ENCODE assay signal across 8 cellular contexts in genomic region chr2:205024822-205025518, GRCh38.
DNase-seq lines count a peak whose midpoint lies in the region; ATAC-seq and TF ChIP-seq lines count a peak whose summit lies in the region.

No MANE protein-coding gene starts in this region.

- peak; percentile 52 for DNase-seq in activated CD8-positive, alpha-beta memory T cell treated with anti-CD3 and anti-CD28 coated beads, Interleukin-2, amount 50 U/mL, for 48 hours
- no peak for DNase-seq in activated CD8-positive, alpha-beta memory T cell treated with anti-CD3 and anti-CD28 coated beads for 24 hours
- peak; percentile 54 for DNase-seq in activated CD4-positive, alpha-beta memory T cell treated with anti-CD3 and anti-CD28 coated beads, Interleukin-2, amount 10 ng/mL, durations not matched to agents 7 days and 5 days
- DNase-seq in foreskin fibroblast = peak; percentile 96
- DNase-seq in renal cortical epithelial cell (ENCODE audit: low read depth) = peak; percentile 98
- no peak for DNase-seq in progenitor cell of endocrine pancreas (ENCODE audit: low spot score, unreplicated experiment)

- ATAC-seq in HG02763 (IDR thresholded peaks at IDR 0.05; ENCODE audit: unreplicated experiment) (no peak), HG02642 (IDR thresholded peaks at IDR 0.05; ENCODE audit: poor library complexity, unreplicated experiment) (no peak)

- peaks cover 3% of the 10 kb centered on the region for H3K36me3 Mint-ChIP-seq in activated CD4-positive, alpha-beta memory T cell treated with anti-CD3 and anti-CD28 coated beads, Interleukin-2, amount 10 ng/mL, durations not matched to agents 7 days and 5 days (ENCODE audit: low read depth)
- peaks cover 4% of the 10 kb centered on the region for H3K36me3 Mint-ChIP-seq in progenitor cell of endocrine pancreas (ENCODE audit: insufficient read depth)

- H3K27me3 Mint-ChIP-seq in activated CD4-positive, alpha-beta memory T cell treated with anti-CD3 and anti-CD28 coated beads, Interleukin-2, amount 10 ng/mL, durations not matched to agents 7 days and 5 days = no peaks in the 10 kb centered on the region
- H3K27me3 Mint-ChIP-seq in progenitor cell of endocrine pancreas = peaks cover 3% of the 10 kb centered on the region

- H3K4me3 Mint-ChIP-seq in activated CD4-positive, alpha-beta memory T cell treated with anti-CD3 and anti-CD28 coated beads, Interleukin-2, amount 10 ng/mL, durations not matched to agents 7 days and 5 days = no peak overlapping the region
- H3K4me3 Mint-ChIP-seq in progenitor cell of endocrine pancreas (ENCODE audit: low read depth) = no peak overlapping the region

- H3K9me3 Mint-ChIP-seq in activated CD4-positive, alpha-beta memory T cell treated with anti-CD3 and anti-CD28 coated beads, Interleukin-2, amount 10 ng/mL, durations not matched to agents 7 days and 5 days = peaks cover 2% of the 10 kb centered on the region
- H3K9me3 Mint-ChIP-seq in progenitor cell of endocrine pancreas (ENCODE audit: low read depth) = peaks cover 3% of the 10 kb centered on the region

- TF ChIP-seq CTCF in foreskin fibroblast (IDR thresholded peaks at IDR 0.05; ENCODE audit: low read depth, low read length) (no peak), progenitor cell of endocrine pancreas (IDR thresholded peaks at IDR 0.05; ENCODE audit: unreplicated experiment) (no peak)

- H3K27ac Mint-ChIP-seq in activated CD4-positive, alpha-beta memory T cell treated with anti-CD3 and anti-CD28 coated beads, Interleukin-2, amount 10 ng/mL, durations not matched to agents 7 days and 5 days = peak overlapping the region; percentile 48
- H3K27ac Mint-ChIP-seq in progenitor cell of endocrine pancreas = no peak overlapping the region

- peaks cover 24% of the 10 kb centered on the region for H3K4me1 Mint-ChIP-seq in activated CD4-positive, alpha-beta memory T cell treated with anti-CD3 and anti-CD28 coated beads, Interleukin-2, amount 10 ng/mL, durations not matched to agents 7 days and 5 days
- peaks cover 20% of the 10 kb centered on the region for H3K4me1 Mint-ChIP-seq in progenitor cell of endocrine pancreas (ENCODE audit: low read depth)

- CTCF ChIA-PET in activated CD4-positive, alpha-beta memory T cell treated with anti-CD3 and anti-CD28 coated beads, Interleukin-2, amount 10 ng/mL, durations not matched to agents 7 days and 5 days (lab: Charles Lee) = no interaction called here

- H3K4me3 ChIP-seq in foreskin fibroblast (ENCODE audit: low read depth in 1 of 2, low read length in 2 of 2) = peak overlapping the region; percentile 29 to 45

- POLR2A ChIA-PET in activated CD4-positive, alpha-beta memory T cell treated with anti-CD3 and anti-CD28 coated beads, Interleukin-2, amount 10 ng/mL, durations not matched to agents 7 days and 5 days (lab: Charles Lee) = no interaction called here

Comparison
In these comparisons a context has a peak if more than half of its experiments do, and no peak if none do; other contexts are left out.
1. DNase-seq: peak in activated CD8-positive, alpha-beta memory T cell treated with anti-CD3 and anti-CD28 coated beads, Interleukin-2, amount 50 U/mL, for 48 hours (single experiment), activated CD4-positive, alpha-beta memory T cell treated with anti-CD3 and anti-CD28 coated beads, Interleukin-2, amount 10 ng/mL, durations not matched to agents 7 days and 5 days (single experiment), foreskin fibroblast (2 of 2) and renal cortical epithelial cell (single experiment); none in activated CD8-positive, alpha-beta memory T cell treated with anti-CD3 and anti-CD28 coated beads for 24 hours (single experiment) and progenitor cell of endocrine pancreas (single experiment).